In genomic region chr6:6665505-6665904, GRCh38 we compare ENCODE assay signal across 20 cellular contexts.
DNase-seq lines count a peak whose midpoint lies in the region; ATAC-seq and TF ChIP-seq lines count a peak whose summit lies in the region.
"Had no signal": no experiment of that assay in that cellular context is flagged by ENCODE, and none has a peak within 500 bp of the region (broad histone marks: within the 10 kb centered on the region; RNA-seq: fewer than 3 reads in every experiment).

No MANE protein-coding gene starts in this region.

- no peak overlapping the region for H3K4me3 ChIP-seq in SK-N-MC
- H3K4me3 ChIP-seq in upper lobe of right lung: no peak overlapping the region
- H3K4me3 ChIP-seq: A549, BLaER1, GM23248, thoracic aorta had no signal

- H3K27ac Mint-ChIP-seq in activated CD4-positive, alpha-beta memory T cell treated with anti-CD3 and anti-CD28 coated beads for 36 hours: no peak overlapping the region

- DNase-seq in NCI-H526 (lab: John Stamatoyannopoulos, UW): peak; percentile 34 to 75
- DNase-seq in NCI-H526 treated with DMSO at 0.1 percent for 48 hours (lab: John Stamatoyannopoulos, UW): no peak
- no peak for DNase-seq in SK-N-MC (ENCODE audit: low read depth, low spot score)
- no peak for DNase-seq in left lobe of liver (ENCODE audit: low spot score)
- no peak for DNase-seq in upper lobe of right lung
- DNase-seq in SHP77 treated with DMSO at 0.1 percent for 48 hours (lab: John Stamatoyannopoulos, UW): no peak
- DNase-seq in activated CD4-positive, alpha-beta memory T cell treated with anti-CD3 and anti-CD28 coated beads for 36 hours: no peak
- no peak for DNase-seq in RKO (ENCODE audit: low spot score)
- DNase-seq: activated CD4-positive, alpha-beta T cell treated with anti-CD3 and anti-CD28 coated beads for 48 hours; activated naive CD4-positive, alpha-beta T cell treated with anti-CD3 and anti-CD28 coated beads, Interleukin-2, amount 10 ng/mL, durations not matched to agents 7 days and 5 days; activated T-cell treated with anti-CD3 and anti-CD28 coated beads for 4 hours; foreskin fibroblast; GM23248; hypothalamus; kidney glomerular epithelial cell; SW 1271 had no signal

- H3K9me3 Mint-ChIP-seq in activated CD4-positive, alpha-beta memory T cell treated with anti-CD3 and anti-CD28 coated beads for 36 hours: no peaks in the 10 kb centered on the region

- H3K27me3 Mint-ChIP-seq in activated CD4-positive, alpha-beta memory T cell treated with anti-CD3 and anti-CD28 coated beads for 36 hours: peaks cover 8% of the 10 kb centered on the region

- H3K9ac ChIP-seq in SK-N-MC (ENCODE audit: insufficient read length): peak overlapping the region; percentile 19
- H3K9ac ChIP-seq: BLaER1, GM23248 had no signal

- no peaks in the 10 kb centered on the region for H3K36me3 ChIP-seq in SK-N-MC (ENCODE audit: insufficient read depth, low read length)
- no peaks in the 10 kb centered on the region for H3K36me3 ChIP-seq in upper lobe of right lung
- H3K36me3 ChIP-seq: BLaER1, thoracic aorta had no signal

- no peaks in the 10 kb centered on the region for H3K36me3 Mint-ChIP-seq in activated CD4-positive, alpha-beta memory T cell treated with anti-CD3 and anti-CD28 coated beads for 36 hours

- H3K4me3 Mint-ChIP-seq in activated CD4-positive, alpha-beta memory T cell treated with anti-CD3 and anti-CD28 coated beads for 36 hours: no peak overlapping the region
- H3K4me3 Mint-ChIP-seq: activated naive CD4-positive, alpha-beta T cell treated with anti-CD3 and anti-CD28 coated beads, Interleukin-2, amount 10 ng/mL, durations not matched to agents 7 days and 5 days; IgD-negative memory B cell had no signal

- ATAC-seq in left lobe of liver: peak; percentile 18
- ATAC-seq in upper lobe of right lung: peak; percentile 30
- ATAC-seq: A549 had no signal

- CTCF ChIA-PET in activated CD4-positive, alpha-beta memory T cell treated with anti-CD3 and anti-CD28 coated beads for 36 hours (lab: Charles Lee): interaction anchor here (3.2 kb wide), 1 partner anchor 11 kb away, joined by 15 read pairs; no protein-coding TSS in a partner anchor

- no peaks in the 10 kb centered on the region for H3K27me3 ChIP-seq in upper lobe of right lung
- H3K27me3 ChIP-seq: BLaER1 had no signal

- POLR2A ChIA-PET in activated CD4-positive, alpha-beta memory T cell treated with anti-CD3 and anti-CD28 coated beads for 36 hours (lab: Charles Lee): no interaction called here

- no peak overlapping the region for H3K27ac ChIP-seq in SK-N-MC
- H3K27ac ChIP-seq in upper lobe of right lung: no peak overlapping the region
- H3K27ac ChIP-seq: A549, BLaER1, GM23248, thoracic aorta had no signal

- intact Hi-C loops in upper lobe of right lung (cut with DNase I): no loop called here
- intact Hi-C loops in activated CD4-positive, alpha-beta memory T cell treated with anti-CD3 and anti-CD28 coated beads for 36 hours (cut with micrococcal nuclease): no loop called here

- TF ChIP-seq CTCF in upper lobe of right lung (IDR thresholded peaks at IDR 0.05): no peak

- H3K4me1 Mint-ChIP-seq in activated CD4-positive, alpha-beta memory T cell treated with anti-CD3 and anti-CD28 coated beads for 36 hours (ENCODE audit: low read depth): peaks cover 4% of the 10 kb centered on the region

- H3K4me1 ChIP-seq in upper lobe of right lung: peaks cover 29% of the 10 kb centered on the region
- H3K4me1 ChIP-seq: A549 had no signal

- H3K9me3 ChIP-seq in SK-N-MC (ENCODE audit: low read depth, low read length) (no peaks in the 10 kb centered on the region), upper lobe of right lung (no peaks in the 10 kb centered on the region)
- H3K9me3 ChIP-seq: A549, thoracic aorta had no signal

Comparison
In these comparisons a context has a peak if more than half of its experiments do, and no peak if none do; other contexts are left out.
1. DNase-seq: peak in NCI-H526 (2 of 2); none in NCI-H526 treated with DMSO at 0.1 percent for 48 hours (single experiment), SK-N-MC (single experiment), left lobe of liver (single experiment), upper lobe of right lung (single experiment), SHP77 treated with DMSO at 0.1 percent for 48 hours (single experiment), activated CD4-positive, alpha-beta memory T cell treated with anti-CD3 and anti-CD28 coated beads for 36 hours (single experiment) and RKO (single experiment).